Comparison of ENCODE assay signal across 8 cellular contexts in the genomic region with DNA sequence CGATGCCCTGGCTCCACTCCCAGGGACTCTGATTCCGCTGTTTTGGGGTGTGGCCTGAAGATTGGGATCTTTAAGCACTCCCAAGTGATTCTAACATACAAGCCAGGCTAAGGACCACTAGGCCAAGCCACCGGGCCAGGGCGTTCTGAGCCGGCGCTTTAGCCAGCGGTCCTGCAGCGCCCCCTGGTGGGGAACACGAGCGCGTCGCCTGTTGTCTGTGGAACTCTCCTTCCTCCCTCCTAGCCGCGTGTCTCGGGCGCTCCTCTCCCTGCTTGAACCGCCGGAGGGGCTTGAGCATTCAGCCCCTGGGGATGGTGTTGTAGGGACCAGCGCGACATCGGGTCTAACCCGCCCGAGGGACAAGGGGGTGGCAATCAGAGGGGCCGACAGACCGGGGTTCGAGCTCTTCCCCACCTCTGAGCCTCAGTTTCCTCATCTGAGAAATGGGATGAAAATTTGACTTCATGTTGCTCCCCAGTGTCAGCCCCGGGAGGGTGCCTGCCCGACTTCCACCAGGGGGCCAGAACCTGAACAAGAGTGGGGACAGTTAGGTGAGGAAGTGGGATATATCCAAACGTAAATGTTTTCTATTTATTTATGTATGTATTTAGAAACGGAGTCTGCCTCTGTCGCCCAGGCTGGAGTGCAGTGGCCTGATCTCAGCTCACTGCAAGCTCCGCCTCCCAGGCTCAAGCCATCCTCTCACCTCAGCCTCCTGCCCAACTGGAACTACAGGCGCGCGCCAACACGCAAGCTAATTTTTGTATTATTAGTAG. TPM values are rescaled to one million over a fixed set of nuclear protein-coding genes. Genes with fewer than 3 reads are reported as not detected.
DNase-seq lines count a peak whose midpoint lies in the region; ATAC-seq and TF ChIP-seq lines count a peak whose summit lies in the region.

No MANE protein-coding gene starts in this region.

- no peak overlapping the region for H3K4ac ChIP-seq in neuronal stem cell (ENCODE audit: low read length)

- no peak overlapping the region for H2BK5ac ChIP-seq in neuronal stem cell (ENCODE audit: low read length)

- no peak overlapping the region for H3K4me2 ChIP-seq in neuronal stem cell (ENCODE audit: insufficient read depth, low read length, poor library complexity, severe bottlenecking)

- peaks cover 0 to 2% of the 10 kb centered on the region in 2 donors for H3K4me1 ChIP-seq in neuronal stem cell (ENCODE audit: control insufficient read depth in 2 of 2, insufficient read depth in 1 of 2, low read depth in 1 of 2, low read length in 2 of 2)

- no peaks in the 10 kb centered on the region for H3K36me3 ChIP-seq in neuronal stem cell (replicated peaks in 1 of 2; ENCODE audit: control insufficient read depth in 2 of 2, insufficient read depth in 2 of 2, low read length in 2 of 2)

- no peak overlapping the region for H2BK12ac ChIP-seq in neuronal stem cell (ENCODE audit: low read length)

- no peak overlapping the region for H2BK120ac ChIP-seq in neuronal stem cell (ENCODE audit: low read depth, low read length)

- DNase-seq in CD4-positive, alpha-beta T cell = peak; percentile 60 to 90 (median 78)
- DNase-seq in HPDE6-E6E7 (ENCODE audit: extremely low spot score) (peak; percentile 60), OCI-M2 (lab: John Stamatoyannopoulos, UW; ENCODE audit: unreplicated experiment) (peak; percentile 36), fibroblast of peridontal ligament (ENCODE audit: extremely low read depth) (peak; percentile 74), neuronal stem cell (ENCODE audit: low spot score) (peak; percentile 83), stromal cell of bone marrow (ENCODE audit: low read depth) (peak; percentile 63), cortex of kidney (lab: John Stamatoyannopoulos, UW) (no peak)
- DNase-seq in activated T-cell treated with anti-CD3 and anti-CD28 coated beads, Interleukin-2, amount 50 U/mL, for 48 hours = peak; percentile 87 to 89

- H3K36me3 Mint-ChIP-seq in CD4-positive, alpha-beta T cell (ENCODE audit: low read depth) = no peaks in the 10 kb centered on the region

- H3K79me1 ChIP-seq in neuronal stem cell (ENCODE audit: low read depth, low read length) = peaks cover 2% of the 10 kb centered on the region

- POLR2A ChIA-PET in CD4-positive, alpha-beta T cell (lab: Charles Lee) = no interaction called here

- TF ChIP-seq CTCF in CD4-positive, alpha-beta T cell (IDR thresholded peaks at IDR 0.05) = peak; percentile 64

- no peak overlapping the region for H3K9ac ChIP-seq in neuronal stem cell (ENCODE audit: low read depth, low read length, poor library complexity)

- peak overlapping the region; percentile 13 for H2BK15ac ChIP-seq in neuronal stem cell (ENCODE audit: low read length)

- H4K8ac ChIP-seq in neuronal stem cell (ENCODE audit: low read depth, low read length) = no peak overlapping the region

- no peaks in the 10 kb centered on the region for H3K9me3 Mint-ChIP-seq in CD4-positive, alpha-beta T cell

- peaks cover 28% of the 10 kb centered on the region for H3K27me3 Mint-ChIP-seq in CD4-positive, alpha-beta T cell

- CTCF ChIA-PET in CD4-positive, alpha-beta T cell (lab: Charles Lee) = interaction anchor here (0.8 to 1.9 kb wide), 3 partner anchors 16 to 111 kb away, joined by 3 to 7 read pairs (median 4); no protein-coding TSS in a partner anchor

- peak; percentile 66 for ATAC-seq in CD4-positive, alpha-beta T cell (ENCODE audit: poor library complexity)

- no peak overlapping the region for H2AK5ac ChIP-seq in neuronal stem cell (ENCODE audit: low read depth, low read length)

- H4K91ac ChIP-seq in neuronal stem cell (ENCODE audit: low read depth, low read length, poor library complexity) = no peak overlapping the region

- H3K18ac ChIP-seq in neuronal stem cell (ENCODE audit: low read length) = peak overlapping the region; percentile 54

- intact Hi-C loops in CD4-positive, alpha-beta T cell (cut with DNase I, micrococcal nuclease) = loop anchor here (2.0 kb wide), 2 partner anchors 111 to 119 kb away; no protein-coding TSS in a partner anchor

- H3K27ac ChIP-seq in CD4-positive, alpha-beta T cell (ENCODE audit: low read depth, low read length) = no peak overlapping the region
- no peak overlapping the region for H3K27ac ChIP-seq in neuronal stem cell (replicated peaks; ENCODE audit: low read length)

- H3K27me3 ChIP-seq in CD4-positive, alpha-beta T cell (ENCODE audit: control insufficient read depth, insufficient read depth, low read length) = no peaks in the 10 kb centered on the region
- H3K27me3 ChIP-seq in neuronal stem cell (ENCODE audit: control insufficient read depth in 3 of 3, insufficient read depth in 3 of 3, low read depth in 1 of 3, low read length in 3 of 3) = peaks cover 0 to 3% (median 3%) of the 10 kb centered on the region in 3 experiments

- peak overlapping the region; percentile 65 for H2AFZ ChIP-seq in neuronal stem cell (ENCODE audit: low read length)

- H3K23ac ChIP-seq in neuronal stem cell (ENCODE audit: low read depth, low read length, poor library complexity) = no peak overlapping the region

- no peak overlapping the region for H3K14ac ChIP-seq in neuronal stem cell (ENCODE audit: low read length)

- WGBS in neuronal stem cell (ENCODE audit: extremely low coverage in 2 of 2, insufficient read length in 2 of 2, insufficient replicate concordance in 1 of 2), 2 donors = no CpG with 5 or more reads among the region's 36 CpGs

- no peaks in the 10 kb centered on the region for H3K9me3 ChIP-seq in CD4-positive, alpha-beta T cell (ENCODE audit: control insufficient read depth, low read length)
- H3K9me3 ChIP-seq in neuronal stem cell (replicated peaks in 1 of 2; ENCODE audit: control insufficient read depth in 2 of 2, insufficient read depth in 1 of 2, low read depth in 1 of 2, low read length in 2 of 2) = peaks cover 0 to 2% of the 10 kb centered on the region in 2 donors

- H3K27ac Mint-ChIP-seq in CD4-positive, alpha-beta T cell = no peak overlapping the region

- H3K4me3 Mint-ChIP-seq in CD4-positive, alpha-beta T cell = no peak overlapping the region

- no peak overlapping the region for H3K4me3 ChIP-seq in neuronal stem cell (ENCODE audit: low read length in 2 of 2)

- H3K4me1 Mint-ChIP-seq in CD4-positive, alpha-beta T cell (ENCODE audit: low read depth) = peaks cover 16% of the 10 kb centered on the region

RNA-seq across cellular contexts. Expression of gene PNMA8B, which starts 18.0 kb away (rescaled TPM):
- total RNA-seq in CD4-positive, alpha-beta T cell = under 1 TPM; 0.14 to 0.19 TPM
- polyA plus RNA-seq in neuronal stem cell (2013, experiment 1 of 2) = 1.1 TPM
- 1.1 TPM for polyA plus RNA-seq in neuronal stem cell (2013, experiment 2 of 2)

RNA-seq across cellular contexts. Expression of gene PNMA8A, which starts 42.3 kb away (rescaled TPM):
- total RNA-seq in CD4-positive, alpha-beta T cell = not detected
- 41.6 TPM for polyA plus RNA-seq in neuronal stem cell (2013, experiment 1 of 2)
- polyA plus RNA-seq in neuronal stem cell (2013, experiment 2 of 2) = 41.3 TPM
